In the genomic region with DNA sequence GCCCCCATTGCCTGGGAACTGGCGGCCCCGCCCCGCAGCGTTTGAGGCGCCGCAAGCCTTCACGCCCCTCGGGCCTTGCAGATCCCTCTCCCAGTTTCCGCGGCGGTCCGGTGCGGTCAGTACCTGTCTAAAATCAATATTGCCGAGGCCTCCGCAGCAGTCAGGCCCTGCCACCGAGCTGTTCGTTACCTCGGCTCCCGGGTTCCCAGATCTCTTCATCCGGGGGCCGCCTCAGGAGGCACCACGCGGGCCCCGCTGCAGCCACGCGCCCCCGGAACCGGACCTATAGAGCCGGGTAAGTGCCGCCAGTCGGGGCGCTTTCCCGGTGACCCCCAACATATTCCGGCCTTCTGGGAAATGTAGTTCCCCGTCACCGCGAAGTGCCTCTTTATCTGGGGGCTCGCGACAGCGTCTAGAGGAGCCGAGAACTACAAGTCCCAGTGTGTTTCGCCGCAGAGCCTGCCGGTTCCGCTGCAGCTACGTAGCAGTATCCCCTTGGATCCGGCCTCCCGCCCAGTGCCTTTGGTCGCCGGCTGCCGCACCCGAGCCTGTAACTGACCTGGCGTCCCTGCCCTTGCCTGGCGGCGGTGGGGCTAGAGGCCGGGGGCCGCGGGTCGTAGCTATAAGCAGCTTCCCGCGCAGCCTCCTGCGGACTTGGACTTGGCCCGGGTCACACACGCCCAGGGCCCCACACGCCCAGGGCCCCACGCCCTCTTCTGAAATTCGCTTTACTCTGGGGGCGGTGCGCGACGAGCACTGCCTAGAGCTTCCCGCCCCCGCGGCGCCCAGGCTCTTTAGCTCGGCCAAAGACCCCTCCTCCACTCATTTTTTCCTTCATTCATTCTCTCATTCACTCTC, we compare ENCODE assay signal across 8 cellular contexts. TPM values are rescaled to one million over a fixed set of nuclear protein-coding genes. Genes with fewer than 3 reads are reported as not detected.
DNase-seq lines count a peak whose midpoint lies in the region; ATAC-seq and TF ChIP-seq lines count a peak whose summit lies in the region.

A gene with protein sequence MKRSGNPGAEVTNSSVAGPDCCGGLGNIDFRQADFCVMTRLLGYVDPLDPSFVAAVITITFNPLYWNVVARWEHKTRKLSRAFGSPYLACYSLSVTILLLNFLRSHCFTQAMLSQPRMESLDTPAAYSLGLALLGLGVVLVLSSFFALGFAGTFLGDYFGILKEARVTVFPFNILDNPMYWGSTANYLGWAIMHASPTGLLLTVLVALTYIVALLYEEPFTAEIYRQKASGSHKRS (minus strand): TSS at position 301 of the 858 bp plus-strand sequence. CDS start 82 bp downstream, at position 219.

- H3K36me3 ChIP-seq in GM06990 (ENCODE audit: control insufficient read depth, insufficient read depth, low read length) = no peaks in the 10 kb centered on the region

- H3K36me3 Mint-ChIP-seq in activated naive CD4-positive, alpha-beta T cell treated with anti-CD3 and anti-CD28 coated beads, Interleukin-2, amount 50 U/mL, for 24 hours = peaks cover 2% of the 10 kb centered on the region

- no peak for TF ChIP-seq CTCF in GM06990 (IDR thresholded peaks at IDR 0.05; ENCODE audit: insufficient read depth, low read length, poor library complexity, severe bottlenecking)

- peak; percentile 90 for ATAC-seq in HG02588 (IDR thresholded peaks at IDR 0.05; ENCODE audit: unreplicated experiment)
- peak; percentile 98 for ATAC-seq in SK-N-SH treated with all-trans-retinoic acid at 6 μM for 48 hours

- H3K27me3 ChIP-seq in GM06990 (replicated peaks; ENCODE audit: control insufficient read depth, insufficient read depth, low read length) = no peaks in the 10 kb centered on the region

- H3K9me3 Mint-ChIP-seq in activated naive CD4-positive, alpha-beta T cell treated with anti-CD3 and anti-CD28 coated beads, Interleukin-2, amount 50 U/mL, for 24 hours = no peaks in the 10 kb centered on the region

- H3K4me1 Mint-ChIP-seq in activated naive CD4-positive, alpha-beta T cell treated with anti-CD3 and anti-CD28 coated beads, Interleukin-2, amount 50 U/mL, for 24 hours = peaks cover 26% of the 10 kb centered on the region

- peak within 1 kb of the TSS; percentile 96 for H3K4me3 Mint-ChIP-seq in activated naive CD4-positive, alpha-beta T cell treated with anti-CD3 and anti-CD28 coated beads, Interleukin-2, amount 50 U/mL, for 24 hours

- H3K27ac Mint-ChIP-seq in activated naive CD4-positive, alpha-beta T cell treated with anti-CD3 and anti-CD28 coated beads, Interleukin-2, amount 50 U/mL, for 24 hours = peak within 1 kb of the TSS; percentile 91

- H3K27me3 Mint-ChIP-seq in activated naive CD4-positive, alpha-beta T cell treated with anti-CD3 and anti-CD28 coated beads, Interleukin-2, amount 50 U/mL, for 24 hours = no peaks in the 10 kb centered on the region

- peak within 1 kb of the TSS; percentile 85 for H3K4me3 ChIP-seq in GM06990 (replicated peaks; ENCODE audit: low read depth, low read length)

- peak within 1 kb of the TSS; percentile 82 for H3K27ac ChIP-seq in temporal lobe (ENCODE audit: low read depth, low read length)

- DNase-seq in GM06990 (ENCODE audit: extremely low read depth, insufficient read length) (peak; percentile 95), NCI-H1092 (lab: John Stamatoyannopoulos, UW) (peak; percentile 95), glomerular endothelial cell (ENCODE audit: extremely low read depth, low read depth, low spot score) (peak; percentile 93), occipital lobe (lab: John Stamatoyannopoulos, UW) (peak; percentile 95)

TF ChIP-seq in SK-N-SH treated with all-trans-retinoic acid at 6 μM for 48 hours, 23 proteins besides CTCF, POLR2A, EP300 and RAD21 (continues in another document):
- TF ChIP-seq SNAI2 (CRISPR knock-in tag; IDR thresholded peaks at IDR 0.05) (no peak), TSHZ2 (CRISPR knock-in tag; IDR thresholded peaks at IDR 0.05) (peak; percentile 95), ZC3H10 (CRISPR knock-in tag; IDR thresholded peaks at IDR 0.05) (no peak), ESRRG (CRISPR knock-in tag; IDR thresholded peaks at IDR 0.05) (no peak), OSR1 (CRISPR knock-in tag; IDR thresholded peaks at IDR 0.05) (no peak), TCF4 (CRISPR knock-in tag; IDR thresholded peaks at IDR 0.05; ENCODE audit: borderline replicate concordance) (peak; percentile 14; the same call in 1 of the 2 replicates), ARNTL (CRISPR knock-in tag; IDR thresholded peaks at IDR 0.05; ENCODE audit: borderline replicate concordance, low read depth) (peak; percentile 31; the same call in 1 of the 2 replicates), ZNF565 (CRISPR knock-in tag; conservative IDR thresholded peaks at IDR 0.05; ENCODE audit: low read depth) (peak; percentile 86; the same call in 1 of the 2 replicates), ZFP3 (CRISPR knock-in tag; IDR thresholded peaks at IDR 0.05) (peak; percentile 75; the same call in 1 of the 2 replicates), BACH2 (CRISPR knock-in tag; IDR thresholded peaks at IDR 0.05; ENCODE audit: borderline replicate concordance) (no peak), ZNF8 (CRISPR knock-in tag; IDR thresholded peaks at IDR 0.05) (0 out of 2 replicates have a peak, but pooled peaks have one; percentile 15), CSDC2 (CRISPR knock-in tag; IDR thresholded peaks at IDR 0.05) (peak; percentile 94), GLIS3 (CRISPR knock-in tag; IDR thresholded peaks at IDR 0.05) (no peak), RARB (CRISPR knock-in tag; IDR thresholded peaks at IDR 0.05) (no peak), ZFP30 (CRISPR knock-in tag; IDR thresholded peaks at IDR 0.05) (no peak)
- TF ChIP-seq, protein P1, sequence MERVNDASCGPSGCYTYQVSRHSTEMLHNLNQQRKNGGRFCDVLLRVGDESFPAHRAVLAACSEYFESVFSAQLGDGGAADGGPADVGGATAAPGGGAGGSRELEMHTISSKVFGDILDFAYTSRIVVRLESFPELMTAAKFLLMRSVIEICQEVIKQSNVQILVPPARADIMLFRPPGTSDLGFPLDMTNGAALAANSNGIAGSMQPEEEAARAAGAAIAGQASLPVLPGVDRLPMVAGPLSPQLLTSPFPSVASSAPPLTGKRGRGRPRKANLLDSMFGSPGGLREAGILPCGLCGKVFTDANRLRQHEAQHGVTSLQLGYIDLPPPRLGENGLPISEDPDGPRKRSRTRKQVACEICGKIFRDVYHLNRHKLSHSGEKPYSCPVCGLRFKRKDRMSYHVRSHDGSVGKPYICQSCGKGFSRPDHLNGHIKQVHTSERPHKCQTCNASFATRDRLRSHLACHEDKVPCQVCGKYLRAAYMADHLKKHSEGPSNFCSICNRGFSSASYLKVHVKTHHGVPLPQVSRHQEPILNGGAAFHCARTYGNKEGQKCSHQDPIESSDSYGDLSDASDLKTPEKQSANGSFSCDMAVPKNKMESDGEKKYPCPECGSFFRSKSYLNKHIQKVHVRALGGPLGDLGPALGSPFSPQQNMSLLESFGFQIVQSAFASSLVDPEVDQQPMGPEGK (CRISPR knock-in tag; IDR thresholded peaks at IDR 0.05; ENCODE audit: borderline replicate concordance) = 0 out of 2 replicates have a peak, but pooled peaks have one; percentile 9
- TF ChIP-seq, protein P2, sequence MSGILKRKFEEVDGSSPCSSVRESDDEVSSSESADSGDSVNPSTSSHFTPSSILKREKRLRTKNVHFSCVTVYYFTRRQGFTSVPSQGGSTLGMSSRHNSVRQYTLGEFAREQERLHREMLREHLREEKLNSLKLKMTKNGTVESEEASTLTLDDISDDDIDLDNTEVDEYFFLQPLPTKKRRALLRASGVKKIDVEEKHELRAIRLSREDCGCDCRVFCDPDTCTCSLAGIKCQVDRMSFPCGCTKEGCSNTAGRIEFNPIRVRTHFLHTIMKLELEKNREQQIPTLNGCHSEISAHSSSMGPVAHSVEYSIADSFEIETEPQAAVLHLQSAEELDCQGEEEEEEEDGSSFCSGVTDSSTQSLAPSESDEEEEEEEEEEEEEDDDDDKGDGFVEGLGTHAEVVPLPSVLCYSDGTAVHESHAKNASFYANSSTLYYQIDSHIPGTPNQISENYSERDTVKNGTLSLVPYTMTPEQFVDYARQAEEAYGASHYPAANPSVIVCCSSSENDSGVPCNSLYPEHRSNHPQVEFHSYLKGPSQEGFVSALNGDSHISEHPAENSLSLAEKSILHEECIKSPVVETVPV (CRISPR knock-in tag; IDR thresholded peaks at IDR 0.05) = no peak

RNA-seq across cellular contexts. Expression of the gene that starts here (rescaled TPM):
- total RNA-seq in glomerular endothelial cell = 27.1 and 35.7 TPM in 2 replicates
- total RNA-seq in occipital lobe = 15.3 TPM
- total RNA-seq in temporal lobe = 19.9 TPM

Comparison
In these comparisons a context has a peak if more than half of its experiments do, and no peak if none do; other contexts are left out.
1. Peak in every context shown above with its lines: DNase-seq, ATAC-seq, H3K4me3 ChIP-seq and H3K27ac ChIP-seq.